ENCODE assay signal across 8 cellular contexts in the genomic region with DNA sequence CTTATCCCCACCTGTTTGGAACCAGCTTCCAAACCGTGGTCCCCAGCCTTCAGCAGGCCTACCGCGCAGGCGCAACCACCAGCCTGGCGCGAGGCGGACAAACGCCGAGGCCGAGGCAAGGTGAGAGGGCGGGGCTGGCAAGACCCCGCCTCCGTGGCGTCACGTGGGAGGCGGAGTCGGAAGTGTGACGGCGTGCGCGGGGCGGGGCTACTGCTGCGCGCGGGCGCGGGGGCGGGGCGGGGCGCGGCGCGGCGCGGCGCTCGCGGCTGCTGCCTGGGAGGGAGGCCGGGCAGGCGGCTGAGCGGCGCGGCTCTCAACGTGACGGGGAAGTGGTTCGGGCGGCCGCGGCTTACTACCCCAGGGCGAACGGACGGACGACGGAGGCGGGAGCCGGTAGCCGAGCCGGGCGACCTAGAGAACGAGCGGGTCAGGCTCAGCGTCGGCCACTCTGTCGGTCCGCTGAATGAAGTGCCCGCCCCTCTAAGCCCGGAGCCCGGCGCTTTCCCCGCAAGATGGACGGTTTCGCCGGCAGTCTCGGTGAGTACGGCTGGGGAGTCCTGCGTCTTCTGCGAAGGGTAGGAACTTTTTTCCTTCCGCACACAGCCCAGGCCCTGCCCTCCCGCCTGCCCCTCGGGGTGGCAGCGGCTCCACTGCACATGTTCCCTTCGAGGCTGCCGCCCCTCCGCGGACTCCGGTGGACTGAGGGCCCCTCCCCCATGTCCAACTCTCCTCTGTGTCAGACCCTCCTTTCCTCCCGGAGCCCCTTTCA. TPM values are rescaled to one million over a fixed set of nuclear protein-coding genes. Genes with fewer than 3 reads are reported as not detected.
DNase-seq lines count a peak whose midpoint lies in the region; ATAC-seq, FAIRE-seq and TF ChIP-seq lines count a peak whose summit lies in the region.

A gene with protein sequence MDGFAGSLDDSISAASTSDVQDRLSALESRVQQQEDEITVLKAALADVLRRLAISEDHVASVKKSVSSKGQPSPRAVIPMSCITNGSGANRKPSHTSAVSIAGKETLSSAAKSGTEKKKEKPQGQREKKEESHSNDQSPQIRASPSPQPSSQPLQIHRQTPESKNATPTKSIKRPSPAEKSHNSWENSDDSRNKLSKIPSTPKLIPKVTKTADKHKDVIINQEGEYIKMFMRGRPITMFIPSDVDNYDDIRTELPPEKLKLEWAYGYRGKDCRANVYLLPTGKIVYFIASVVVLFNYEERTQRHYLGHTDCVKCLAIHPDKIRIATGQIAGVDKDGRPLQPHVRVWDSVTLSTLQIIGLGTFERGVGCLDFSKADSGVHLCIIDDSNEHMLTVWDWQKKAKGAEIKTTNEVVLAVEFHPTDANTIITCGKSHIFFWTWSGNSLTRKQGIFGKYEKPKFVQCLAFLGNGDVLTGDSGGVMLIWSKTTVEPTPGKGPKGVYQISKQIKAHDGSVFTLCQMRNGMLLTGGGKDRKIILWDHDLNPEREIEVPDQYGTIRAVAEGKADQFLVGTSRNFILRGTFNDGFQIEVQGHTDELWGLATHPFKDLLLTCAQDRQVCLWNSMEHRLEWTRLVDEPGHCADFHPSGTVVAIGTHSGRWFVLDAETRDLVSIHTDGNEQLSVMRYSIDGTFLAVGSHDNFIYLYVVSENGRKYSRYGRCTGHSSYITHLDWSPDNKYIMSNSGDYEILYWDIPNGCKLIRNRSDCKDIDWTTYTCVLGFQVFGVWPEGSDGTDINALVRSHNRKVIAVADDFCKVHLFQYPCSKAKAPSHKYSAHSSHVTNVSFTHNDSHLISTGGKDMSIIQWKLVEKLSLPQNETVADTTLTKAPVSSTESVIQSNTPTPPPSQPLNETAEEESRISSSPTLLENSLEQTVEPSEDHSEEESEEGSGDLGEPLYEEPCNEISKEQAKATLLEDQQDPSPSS (plus strand): TSS at position 254 of the 769 bp plus-strand sequence. CDS start 259 bp downstream, at position 513.

- H3K27me3 ChIP-seq in iPS-20b (ENCODE audit: insufficient read depth, low read length) = no peaks in the 10 kb centered on the region

- H3K27ac ChIP-seq in A549 = peak within 1 kb of the TSS; percentile 85 to 94
- H3K27ac ChIP-seq in VCaP = peak within 1 kb of the TSS; percentile 79
- peak within 1 kb of the TSS; percentile 42 for H3K27ac ChIP-seq in iPS-20b (ENCODE audit: low read length)
- peak within 1 kb of the TSS; percentile 72 to 97 (median 92) for H3K27ac ChIP-seq in skin epidermis

- under 1% methylated on average over 21 of the region's 87 CpGs for WGBS in A549 (ENCODE audit: missing lambda C conversion rate)

- in situ Hi-C loops in T47D (cut with HindIII; ENCODE audit: low pct_unique_long_range_greater_than_20kb, low sequenced_read_pairs) = no loop called here

- peak within 1 kb of the TSS; percentile 81 for H3K4me2 ChIP-seq in A549

- FAIRE-seq in A549 (lab: Jason Lieb, UNC) = no peak

- TF ChIP-seq RAD21 in A549 (conservative IDR thresholded peaks at IDR 0.05 in 1 of 2, IDR thresholded peaks at IDR 0.05 in 1 of 2) = peak in 1 of 2 experiments; percentile 45; a peak in 2 of 5 replicates

- TF ChIP-seq POLR2A in A549 (IDR thresholded peaks at IDR 0.05; ENCODE audit: low read length) = peak; percentile 86

- no peaks in the 10 kb centered on the region for H3K36me3 ChIP-seq in iPS-20b (ENCODE audit: insufficient read depth, low read depth, low read length)

- H3K9me3 ChIP-seq in A549 (no peaks in the 10 kb centered on the region), iPS-20b (ENCODE audit: insufficient read depth, low read depth, low read length) (no peaks in the 10 kb centered on the region)

- ATAC-seq in A549 = peak; percentile 89
- peak; percentile 77 for ATAC-seq in GM18867 (IDR thresholded peaks at IDR 0.05; ENCODE audit: unreplicated experiment)
- ATAC-seq in HG03097 (IDR thresholded peaks at IDR 0.05; ENCODE audit: low FRiP score, unreplicated experiment) = peak; percentile 87

- H3K4me1 ChIP-seq in A549 = peaks cover 29% of the 10 kb centered on the region
- peaks cover 23% of the 10 kb centered on the region for H3K4me1 ChIP-seq in iPS-20b (ENCODE audit: insufficient read depth, low read length)

- peak within 1 kb of the TSS; percentile 91 for H3K9ac ChIP-seq in iPS-20b (ENCODE audit: low read depth, low read length)

- CTCF ChIA-PET in A549 (lab: Yijun Ruan, JAX) = interaction anchor here (0.8 to 1.8 kb wide), 5 partner anchors 13 to 63 kb away, joined by 3 to 5 read pairs (median 3); no protein-coding TSS in a partner anchor

- TF ChIP-seq CTCF in A549 (IDR thresholded peaks at IDR 0.05) (no peak), VCaP (conservative IDR thresholded peaks at IDR 0.05) (no peak)

- POLR2A ChIA-PET in A549 (lab: Yijun Ruan, JAX) = interaction anchor here (0.6 to 2.6 kb wide), 5 partner anchors 27 to 36 kb away, joined by 3 to 8 read pairs (median 6); no protein-coding TSS in a partner anchor

- H3K4me3 ChIP-seq in A549 (peak within 1 kb of the TSS; percentile 71), iPS-20b (ENCODE audit: low read length) (peak within 1 kb of the TSS; percentile 93), skin epidermis (peak within 1 kb of the TSS; percentile 73 to 93 (median 84))

- no peak for TF ChIP-seq EP300 in A549 (IDR thresholded peaks at IDR 0.05)

- DNase-seq in A549 (ENCODE audit: low read depth in 1 of 2, low spot score in 1 of 2) (peak; percentile 88 to 96), NCI-H2196 (lab: John Stamatoyannopoulos, UW; ENCODE audit: unreplicated experiment) (peak; percentile 93), T47D (ENCODE audit: low read depth in 1 of 2, low spot score in 1 of 2) (peak; percentile 80 to 91)

TF ChIP-seq in A549, 52 proteins besides CTCF, POLR2A, EP300 and RAD21 (continues in another document):
- TF ChIP-seq TP53 (CRISPR knock-in tag; IDR thresholded peaks at IDR 0.05) (peak; percentile 69; the same call in 1 of the 2 replicates), JUNB (IDR thresholded peaks at IDR 0.05) (no peak), BHLHE40 (IDR thresholded peaks at IDR 0.05; ENCODE audit: low read depth, low read length) (no peak), RARB (CRISPR knock-in tag; IDR thresholded peaks at IDR 0.05) (no peak), NPAS2 (CRISPR knock-in tag; IDR thresholded peaks at IDR 0.05; ENCODE audit: borderline replicate concordance) (no peak), HDAC2 (IDR thresholded peaks at IDR 0.05) (peak; percentile 58; the same call in 1 of the 2 replicates)
- TF ChIP-seq, protein P1, sequence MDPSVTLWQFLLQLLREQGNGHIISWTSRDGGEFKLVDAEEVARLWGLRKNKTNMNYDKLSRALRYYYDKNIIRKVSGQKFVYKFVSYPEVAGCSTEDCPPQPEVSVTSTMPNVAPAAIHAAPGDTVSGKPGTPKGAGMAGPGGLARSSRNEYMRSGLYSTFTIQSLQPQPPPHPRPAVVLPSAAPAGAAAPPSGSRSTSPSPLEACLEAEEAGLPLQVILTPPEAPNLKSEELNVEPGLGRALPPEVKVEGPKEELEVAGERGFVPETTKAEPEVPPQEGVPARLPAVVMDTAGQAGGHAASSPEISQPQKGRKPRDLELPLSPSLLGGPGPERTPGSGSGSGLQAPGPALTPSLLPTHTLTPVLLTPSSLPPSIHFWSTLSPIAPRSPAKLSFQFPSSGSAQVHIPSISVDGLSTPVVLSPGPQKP (IDR thresholded peaks at IDR 0.05; ENCODE audit: low read depth, low read length) = no peak
- TF ChIP-seq, protein P2, sequence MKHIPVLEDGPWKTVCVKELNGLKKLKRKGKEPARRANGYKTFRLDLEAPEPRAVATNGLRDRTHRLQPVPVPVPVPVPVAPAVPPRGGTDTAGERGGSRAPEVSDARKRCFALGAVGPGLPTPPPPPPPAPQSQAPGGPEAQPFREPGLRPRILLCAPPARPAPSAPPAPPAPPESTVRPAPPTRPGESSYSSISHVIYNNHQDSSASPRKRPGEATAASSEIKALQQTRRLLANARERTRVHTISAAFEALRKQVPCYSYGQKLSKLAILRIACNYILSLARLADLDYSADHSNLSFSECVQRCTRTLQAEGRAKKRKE (CRISPR knock-in tag; IDR thresholded peaks at IDR 0.05; ENCODE audit: low read depth) = no peak; the same call in 1 of the 2 replicates
- TF ChIP-seq, protein P3, sequence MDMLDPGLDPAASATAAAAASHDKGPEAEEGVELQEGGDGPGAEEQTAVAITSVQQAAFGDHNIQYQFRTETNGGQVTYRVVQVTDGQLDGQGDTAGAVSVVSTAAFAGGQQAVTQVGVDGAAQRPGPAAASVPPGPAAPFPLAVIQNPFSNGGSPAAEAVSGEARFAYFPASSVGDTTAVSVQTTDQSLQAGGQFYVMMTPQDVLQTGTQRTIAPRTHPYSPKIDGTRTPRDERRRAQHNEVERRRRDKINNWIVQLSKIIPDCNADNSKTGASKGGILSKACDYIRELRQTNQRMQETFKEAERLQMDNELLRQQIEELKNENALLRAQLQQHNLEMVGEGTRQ (IDR thresholded peaks at IDR 0.05) = peak; percentile 89
- TF ChIP-seq, protein P4, sequence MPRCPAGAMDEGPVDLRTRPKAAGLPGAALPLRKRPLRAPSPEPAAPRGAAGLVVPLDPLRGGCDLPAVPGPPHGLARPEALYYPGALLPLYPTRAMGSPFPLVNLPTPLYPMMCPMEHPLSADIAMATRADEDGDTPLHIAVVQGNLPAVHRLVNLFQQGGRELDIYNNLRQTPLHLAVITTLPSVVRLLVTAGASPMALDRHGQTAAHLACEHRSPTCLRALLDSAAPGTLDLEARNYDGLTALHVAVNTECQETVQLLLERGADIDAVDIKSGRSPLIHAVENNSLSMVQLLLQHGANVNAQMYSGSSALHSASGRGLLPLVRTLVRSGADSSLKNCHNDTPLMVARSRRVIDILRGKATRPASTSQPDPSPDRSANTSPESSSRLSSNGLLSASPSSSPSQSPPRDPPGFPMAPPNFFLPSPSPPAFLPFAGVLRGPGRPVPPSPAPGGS (IDR thresholded peaks at IDR 0.05) = peak; percentile 80; the same call in 1 of the 3 replicates

RNA-seq across cellular contexts. Expression of the gene that starts here (rescaled TPM):
- polyA plus RNA-seq in A549 (2011; rRNA removed) = 115 and 130 TPM in 2 replicates
- polyA plus RNA-seq in A549 (2012; cell fraction: cytosol; rRNA removed) = 23.2 and 24.9 TPM in 2 replicates
- 20.9 and 29.1 TPM in 2 replicates for polyA plus RNA-seq in A549 (2012; cell fraction: nucleus; rRNA removed)
- polyA plus RNA-seq in A549 (2017; fragmentation: RNase III; extraction: RNeasy Plus Mini Kit Qiagen cat#74134 plus additional on column Dnase treatment) = 34.6 to 39.0 TPM (median 36.3 TPM) in 3 replicates
- polyA minus RNA-seq in A549 (2011; rRNA and poly(A)+ RNA removed) = 88.9 and 93.5 TPM in 2 replicates

Comparison
In these comparisons a context has a peak if more than half of its experiments do, and no peak if none do; other contexts are left out.
1. Peak in every context shown above with its lines: DNase-seq, ATAC-seq, H3K4me3 ChIP-seq and H3K27ac ChIP-seq.
2. H3K27ac ChIP-seq: peak in every context shown above with its lines; median percentile 92 in skin epidermis; 90 in A549; 79 in VCaP; 42 in iPS-20b.